Comparison of ENCODE assay signal across 8 cellular contexts in the genomic region with DNA sequence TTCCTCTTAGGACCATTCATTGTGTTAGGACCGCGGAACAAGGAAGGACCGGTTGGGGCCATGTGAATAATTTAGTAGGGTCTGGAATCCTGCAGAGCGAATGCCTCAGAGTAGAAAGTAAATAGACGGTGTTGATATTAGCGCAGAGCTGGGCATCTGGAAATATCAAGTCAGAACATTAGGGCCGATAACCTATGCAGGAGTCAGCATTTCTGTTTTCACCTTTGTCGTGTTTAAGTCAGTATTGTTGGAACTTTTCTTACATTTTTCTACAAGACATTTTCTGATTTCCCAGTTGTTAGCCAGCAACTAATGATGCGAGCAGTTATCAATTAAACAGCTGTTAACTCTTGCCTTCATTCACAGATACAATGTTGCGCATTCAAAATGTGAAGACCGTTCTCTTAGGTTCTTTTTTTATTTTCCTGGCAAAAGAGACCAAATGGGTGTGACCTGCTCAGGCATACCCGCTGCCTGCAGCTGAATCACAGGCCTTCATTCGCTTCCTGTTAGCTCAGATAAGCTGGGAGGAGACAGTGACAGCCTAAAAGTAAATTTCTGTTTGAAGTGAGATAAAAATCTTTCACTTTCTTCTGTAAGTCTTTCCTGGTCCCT. TPM values are rescaled to one million over a fixed set of nuclear protein-coding genes. Genes with fewer than 3 reads are reported as not detected.
DNase-seq lines count a peak whose midpoint lies in the region; ATAC-seq, FAIRE-seq and TF ChIP-seq lines count a peak whose summit lies in the region.

No MANE protein-coding gene starts in this region.

- H4K20me1 ChIP-seq in OCI-LY7 (ENCODE audit: insufficient read depth, low read length): peaks cover 15% of the 10 kb centered on the region

- FAIRE-seq in frontal cortex (lab: Jason Lieb, UNC): no peak

- BruUV-seq in OCI-LY7 (replicated peaks; lab: Mats Ljungman, UMichigan): TSS peak; percentile 93

- TF ChIP-seq CTCF in OCI-LY7 (conservative IDR thresholded peaks at IDR 0.05; ENCODE audit: low read length) (no peak), neutrophil (IDR thresholded peaks at IDR 0.05) (no peak)

- no peaks in the 10 kb centered on the region for H3K9me2 ChIP-seq in OCI-LY7 (ENCODE audit: insufficient read depth, low read length)

- peak; percentile 37 for DNase-seq in Ammon's horn (ENCODE audit: low spot score)
- DNase-seq in H4 (ENCODE audit: low spot score): peak; percentile 72
- DNase-seq in OCI-LY7 (ENCODE audit: low spot score): peak; percentile 62
- peak; percentile 53 for DNase-seq in activated naive CD4-positive, alpha-beta T cell treated with anti-CD3 and anti-CD28 coated beads, Interleukin-2, amount 50 U/mL, for 16 hours
- DNase-seq in frontal cortex (ENCODE audit: low spot score in 2 of 2): peak; percentile 21 to 49

- H3K36me3 ChIP-seq in OCI-LY7 (ENCODE audit: insufficient read depth, low read length): peaks cover 35% of the 10 kb centered on the region
- H3K36me3 ChIP-seq in neutrophil: no peaks in the 10 kb centered on the region

- no peaks in the 10 kb centered on the region for H3K9me3 ChIP-seq in OCI-LY7 (ENCODE audit: low read length)
- no peaks in the 10 kb centered on the region for H3K9me3 ChIP-seq in neutrophil

- intact Hi-C loops in OCI-LY7 (cut with micrococcal nuclease; ENCODE audit: unreplicated experiment): loop anchor here (1.0 to 5.0 kb wide), 4 partner anchors 33 to 1760 kb away; partner anchors contain the start of genes ARIH1, PARP6, PML and STOML1

- H3K79me2 ChIP-seq in OCI-LY7 (ENCODE audit: insufficient read depth, low read depth, low read length): peaks cover 47% of the 10 kb centered on the region

- H3K4me3 ChIP-seq in OCI-LY7 (ENCODE audit: low read depth, low read length, poor library complexity, severe bottlenecking) (peak overlapping the region; percentile 89), neutrophil (ENCODE audit: low read depth in 1 of 2, low read length in 1 of 2) (peak overlapping the region; percentile 86 to 96)

- peak overlapping the region; percentile 67 for H2AFZ ChIP-seq in OCI-LY7 (ENCODE audit: low read length)

- H3K4me1 ChIP-seq in OCI-LY7 (ENCODE audit: insufficient read depth, low read length, poor library complexity, severe bottlenecking) (peaks cover 25% of the 10 kb centered on the region), neutrophil (ENCODE audit: control insufficient read depth in 1 of 2, insufficient read depth in 1 of 2, low read depth in 1 of 2, low read length in 1 of 2) (peaks cover 51 to 56% of the 10 kb centered on the region in 2 experiments)

- H3K4me2 ChIP-seq in OCI-LY7 (ENCODE audit: low read length): peak overlapping the region; percentile 95

- H3K27ac ChIP-seq in OCI-LY7 (ENCODE audit: low read depth, low read length, poor library complexity, severe bottlenecking) (peak overlapping the region; percentile 72), neutrophil (peak overlapping the region; percentile 96)

- POLR2A ChIA-PET in OCI-LY7 (lab: Charles Lee): interaction anchor here (0.6 to 1.2 kb wide), 5 partner anchors 8 to 517 kb away, joined by 3 to 8 read pairs (median 5); no protein-coding TSS in a partner anchor

- ATAC-seq in GM18858 (IDR thresholded peaks at IDR 0.05; ENCODE audit: unreplicated experiment) (no peak), GM21381 (IDR thresholded peaks at IDR 0.05; ENCODE audit: unreplicated experiment) (no peak)

- CTCF ChIA-PET in OCI-LY7 (lab: Charles Lee; ENCODE audit: unreplicated experiment): interaction anchor here (0.5 kb wide), 1 partner anchor 31 kb away, joined by 3 read pairs; no protein-coding TSS in a partner anchor

- no peaks in the 10 kb centered on the region for H3K27me3 ChIP-seq in neutrophil

RNA-seq across cellular contexts. Expression of gene PKM, which starts 1.0 kb away (rescaled TPM):
- total RNA-seq in H4 (2014; rRNA removed; shearing (Covaris generic)): 2,397 and 2,595 TPM in 2 replicates
- total RNA-seq in OCI-LY7 (2014; rRNA removed; shearing (Covaris generic)): 861 and 917 TPM in 2 replicates
- total RNA-seq in OCI-LY7 (2022) (791 and 1,131 TPM in 2 replicates), frontal cortex (285 TPM)

RNA-seq across cellular contexts. Expression of gene GRAMD2A, which starts 34.4 kb away (rescaled TPM):
- total RNA-seq in H4 (2014; rRNA removed; shearing (Covaris generic)): 0.18 and 0.33 TPM in 2 replicates
- total RNA-seq in OCI-LY7 (2014; rRNA removed; shearing (Covaris generic)): not detected in 2 replicates
- total RNA-seq in OCI-LY7 (2022): not detected in 2 replicates
- total RNA-seq in frontal cortex: 1.2 TPM

RNA-seq across cellular contexts. Expression of gene PARP6, which starts 40.4 kb away (rescaled TPM):
- 19.0 and 22.2 TPM in 2 replicates for total RNA-seq in H4 (2014; rRNA removed; shearing (Covaris generic))
- 53.6 and 58.3 TPM in 2 replicates for total RNA-seq in OCI-LY7 (2014; rRNA removed; shearing (Covaris generic))
- total RNA-seq in OCI-LY7 (2022) (73.3 and 85.4 TPM in 2 replicates), frontal cortex (55.4 TPM)
